ENCODE assay signal across 10 cellular contexts in genomic region chr3:11154953-11155325, GRCh38. TPM values are rescaled to one million over a fixed set of nuclear protein-coding genes. Genes with fewer than 3 reads are reported as not detected.
A peak's percentile ranks its signal among the peaks of the same experiment; 100 is the strongest.
DNase-seq lines count a peak whose midpoint lies in the region; ATAC-seq, FAIRE-seq and TF ChIP-seq lines count a peak whose summit lies in the region.
"Had no signal": no experiment of that assay in that cellular context is flagged by ENCODE, and none has a peak within 500 bp of the region (broad histone marks: within the 10 kb centered on the region; RNA-seq: fewer than 3 reads in every experiment).

No MANE protein-coding gene starts in this region.

- no peak for DNase-seq in T-helper 2 cell treated with Interferon-gamma antibody and Interleukin-4, amounts not matched to agents 5 μg/mL and 100 μg/mL, for 36 hours (ENCODE audit: low spot score)
- DNase-seq in T-helper 2 cell (no peak), mammary epithelial cell (peak; percentile 36), lower lobe of right lung (no peak), tibial nerve (ENCODE audit: low spot score in 2 of 2) (no peak), GM12892 (ENCODE audit: insufficient read length) (no peak), globus pallidus (ENCODE audit: low spot score) (no peak)
- DNase-seq in activated CD4-positive, alpha-beta memory T cell treated with anti-CD3 and anti-CD28 coated beads, Interleukin-2, amount 10 ng/mL, durations not matched to agents 7 days and 5 days: no peak
- DNase-seq: effector memory CD8-positive, alpha-beta T cell had no signal

- H3K4me3 ChIP-seq in mammary epithelial cell (replicated peaks in 1 of 3; ENCODE audit: insufficient read depth in 1 of 3, low read depth in 2 of 3, low read length in 3 of 3) (peak overlapping the region; percentile 44 to 60 (median 58)), lower lobe of right lung (peak overlapping the region; percentile 63), tibial nerve (peak overlapping the region; percentile 29 to 70 (median 50))

- no peak for FAIRE-seq in GM12892 (lab: Jason Lieb, UNC)

- in situ Hi-C loops in mammary epithelial cell (cut with MboI; ENCODE audit: low sequenced_read_pairs in 2 of 2): loop anchor here in 1 of 2 donors (5.0 kb wide), 1 partner anchor 93 kb away; no protein-coding TSS in a partner anchor

- dilution Hi-C loops in mammary epithelial cell (cut with HindIII; ENCODE audit: low sequenced_read_pairs): no loop called here

- intact Hi-C loops in mammary epithelial cell (cut with micrococcal nuclease): loop anchor here (1.0 kb wide), 4 partner anchors 51 to 397 kb away; no protein-coding TSS in a partner anchor
- intact Hi-C loops in lower lobe of right lung (cut with DNase I): no loop called here

- no peaks in the 10 kb centered on the region for H4K20me1 ChIP-seq in mammary epithelial cell (ENCODE audit: insufficient read depth, low read length)

- no peaks in the 10 kb centered on the region for H3K36me3 Mint-ChIP-seq in T-helper 2 cell treated with Interferon-gamma antibody and Interleukin-4, amounts not matched to agents 5 μg/mL and 100 μg/mL, for 36 hours (ENCODE audit: low read depth)
- no peaks in the 10 kb centered on the region for H3K36me3 Mint-ChIP-seq in activated CD4-positive, alpha-beta memory T cell treated with anti-CD3 and anti-CD28 coated beads, Interleukin-2, amount 10 ng/mL, durations not matched to agents 7 days and 5 days (ENCODE audit: low read depth)
- H3K36me3 Mint-ChIP-seq: CD4-positive, CD25-positive, alpha-beta regulatory T cell had no signal

- H3K27me3 ChIP-seq in mammary epithelial cell (ENCODE audit: insufficient read depth, low read length): no peaks in the 10 kb centered on the region
- peaks cover 10% of the 10 kb centered on the region for H3K27me3 ChIP-seq in lower lobe of right lung (ENCODE audit: low read depth)
- peaks cover 0 to 15% of the 10 kb centered on the region in 2 donors for H3K27me3 ChIP-seq in tibial nerve

- peak in 1 of 2 donors; percentile 6 for ATAC-seq in lower lobe of right lung
- ATAC-seq: effector memory CD8-positive, alpha-beta T cell had no signal

- no peaks in the 10 kb centered on the region for H3K79me2 ChIP-seq in mammary epithelial cell (ENCODE audit: insufficient read depth, low read length)

- H3K27ac Mint-ChIP-seq in T-helper 2 cell treated with Interferon-gamma antibody and Interleukin-4, amounts not matched to agents 5 μg/mL and 100 μg/mL, for 36 hours: no peak overlapping the region
- H3K27ac Mint-ChIP-seq in activated CD4-positive, alpha-beta memory T cell treated with anti-CD3 and anti-CD28 coated beads, Interleukin-2, amount 10 ng/mL, durations not matched to agents 7 days and 5 days: no peak overlapping the region
- H3K27ac Mint-ChIP-seq: effector memory CD8-positive, alpha-beta T cell had no signal

- peak overlapping the region; percentile 91 for H3K4me2 ChIP-seq in mammary epithelial cell (ENCODE audit: insufficient read depth, low read depth, low read length)

- H3K4me1 ChIP-seq in mammary epithelial cell (ENCODE audit: insufficient read depth, low read length): peaks cover 9% of the 10 kb centered on the region
- peaks cover 21% of the 10 kb centered on the region for H3K4me1 ChIP-seq in lower lobe of right lung
- peaks cover 0 to 69% (median 0%) of the 10 kb centered on the region in 4 donors for H3K4me1 ChIP-seq in tibial nerve

- peak overlapping the region; percentile 81 for H2AFZ ChIP-seq in mammary epithelial cell (ENCODE audit: low read depth, low read length)

- WGBS in mammary epithelial cell (ENCODE audit: low coverage, missing lambda C conversion rate): 0% methylated on average over 5 of the region's 10 CpGs
- WGBS in tibial nerve, 2 donors: 2 to 3% methylated on average over 10 of the region's 10 CpGs

- H3K27ac ChIP-seq in mammary epithelial cell (ENCODE audit: insufficient read depth, low read depth, low read length) (no peak overlapping the region), lower lobe of right lung (peak overlapping the region; percentile 58), tibial nerve (peak overlapping the region; percentile 13 to 87 (median 43))

- POLR2A ChIA-PET in activated CD4-positive, alpha-beta memory T cell treated with anti-CD3 and anti-CD28 coated beads, Interleukin-2, amount 10 ng/mL, durations not matched to agents 7 days and 5 days (lab: Charles Lee): no interaction called here

- H3K9me3 ChIP-seq in mammary epithelial cell (replicated peaks; ENCODE audit: insufficient read depth, low read length): no peaks in the 10 kb centered on the region
- H3K9me3 ChIP-seq in lower lobe of right lung: no peaks in the 10 kb centered on the region
- H3K9me3 ChIP-seq in tibial nerve: no peaks in the 10 kb centered on the region

- H3K36me3 ChIP-seq in mammary epithelial cell (ENCODE audit: insufficient read depth, low read length) (no peaks in the 10 kb centered on the region), lower lobe of right lung (no peaks in the 10 kb centered on the region), tibial nerve (no peaks in the 10 kb centered on the region)

- CTCF ChIA-PET in mammary epithelial cell (lab: Charles Lee; ENCODE audit: low non-redundant PET): interaction anchor here (0.6 to 0.7 kb wide), 2 partner anchors 42 to 94 kb away, joined by 4 to 14 read pairs; no protein-coding TSS in a partner anchor
- CTCF ChIA-PET in activated CD4-positive, alpha-beta memory T cell treated with anti-CD3 and anti-CD28 coated beads, Interleukin-2, amount 10 ng/mL, durations not matched to agents 7 days and 5 days (lab: Charles Lee): interaction anchor here (0.6 to 1.6 kb wide), 5 partner anchors 13 to 180 kb away, joined by 3 to 6 read pairs (median 3); no protein-coding TSS in a partner anchor

- TF ChIP-seq CTCF in mammary epithelial cell (conservative IDR thresholded peaks at IDR 0.05 in 1 of 2, IDR thresholded peaks at IDR 0.05 in 1 of 2; ENCODE audit: extremely low read depth in 1 of 2, insufficient read depth in 1 of 2, low read depth in 1 of 2, low read length in 2 of 2): no peak
- no peak for TF ChIP-seq CTCF in lower lobe of right lung (IDR thresholded peaks at IDR 0.05)
- TF ChIP-seq CTCF in tibial nerve (IDR thresholded peaks at IDR 0.05): no peak

- H3K9me3 Mint-ChIP-seq in T-helper 2 cell treated with Interferon-gamma antibody and Interleukin-4, amounts not matched to agents 5 μg/mL and 100 μg/mL, for 36 hours: no peaks in the 10 kb centered on the region
- H3K9me3 Mint-ChIP-seq in activated CD4-positive, alpha-beta memory T cell treated with anti-CD3 and anti-CD28 coated beads, Interleukin-2, amount 10 ng/mL, durations not matched to agents 7 days and 5 days: no peaks in the 10 kb centered on the region
- H3K9me3 Mint-ChIP-seq: CD4-positive, CD25-positive, alpha-beta regulatory T cell; effector memory CD8-positive, alpha-beta T cell had no signal

- no peak for TF ChIP-seq POLR2A in tibial nerve (IDR thresholded peaks at IDR 0.05)
- TF ChIP-seq POLR2A in GM12892 (IDR thresholded peaks at IDR 0.05; ENCODE audit: low read depth, low read length): no peak

- peak overlapping the region; percentile 46 for H3K4me3 Mint-ChIP-seq in T-helper 2 cell treated with Interferon-gamma antibody and Interleukin-4, amounts not matched to agents 5 μg/mL and 100 μg/mL, for 36 hours
- no peak overlapping the region for H3K4me3 Mint-ChIP-seq in activated CD4-positive, alpha-beta memory T cell treated with anti-CD3 and anti-CD28 coated beads, Interleukin-2, amount 10 ng/mL, durations not matched to agents 7 days and 5 days
- H3K4me3 Mint-ChIP-seq: effector memory CD8-positive, alpha-beta T cell had no signal

- H3K4me1 Mint-ChIP-seq in T-helper 2 cell treated with Interferon-gamma antibody and Interleukin-4, amounts not matched to agents 5 μg/mL and 100 μg/mL, for 36 hours (ENCODE audit: low read depth): peaks cover 7% of the 10 kb centered on the region
- peaks cover 10% of the 10 kb centered on the region for H3K4me1 Mint-ChIP-seq in activated CD4-positive, alpha-beta memory T cell treated with anti-CD3 and anti-CD28 coated beads, Interleukin-2, amount 10 ng/mL, durations not matched to agents 7 days and 5 days

- BruUV-seq in mammary epithelial cell (replicated peaks; lab: Mats Ljungman, UMichigan): no TSS peak

- peak in 1 of 2 donors; percentile 3 for TF ChIP-seq EP300 in tibial nerve (IDR thresholded peaks at IDR 0.05)

- H3K27me3 Mint-ChIP-seq in T-helper 2 cell treated with Interferon-gamma antibody and Interleukin-4, amounts not matched to agents 5 μg/mL and 100 μg/mL, for 36 hours (ENCODE audit: low read depth): peaks cover 72% of the 10 kb centered on the region
- peaks cover 82% of the 10 kb centered on the region for H3K27me3 Mint-ChIP-seq in activated CD4-positive, alpha-beta memory T cell treated with anti-CD3 and anti-CD28 coated beads, Interleukin-2, amount 10 ng/mL, durations not matched to agents 7 days and 5 days

- H3K9ac ChIP-seq in mammary epithelial cell (ENCODE audit: insufficient read depth, low read length): peak overlapping the region; percentile 61

RNA-seq across cellular contexts. Expression of gene HRH1, which starts 0.6 kb away (rescaled TPM):
- under 1 TPM; 0.28 to 0.33 TPM for total RNA-seq in mammary epithelial cell
- polyA plus RNA-seq in mammary epithelial cell: 2.2 TPM
- 10.2 TPM for polyA minus RNA-seq in mammary epithelial cell
- 6.4 TPM for total RNA-seq in lower lobe of right lung
- total RNA-seq in tibial nerve: 10 to 100 TPM; 13.8 to 20.3 (median 15.9) TPM
- polyA plus RNA-seq in GM12892 (2012; ENCODE audit: missing spikeins): not detected
- 1 to 10 TPM in 1 of 2 experiments, under 1 TPM in 1; 0.95 to 1.0 TPM for total RNA-seq in activated CD4-positive, alpha-beta memory T cell treated with anti-CD3 and anti-CD28 coated beads, Interleukin-2, amount 10 ng/mL, durations not matched to agents 7 days and 5 days
